Comparison of ENCODE assay signal across 8 cellular contexts in genomic region chr1:43650306-43650941, GRCh38. TPM values are rescaled to one million over a fixed set of nuclear protein-coding genes. Genes with fewer than 3 reads are reported as not detected.
A peak's percentile ranks its signal among the peaks of the same experiment; 100 is the strongest.
DNase-seq lines count a peak whose midpoint lies in the region; ATAC-seq and TF ChIP-seq lines count a peak whose summit lies in the region.

No MANE protein-coding gene starts in this region.

- H4K20me1 ChIP-seq in Loucy (ENCODE audit: insufficient read depth, low read length, poor library complexity, severe bottlenecking) (peaks cover 43% of the 10 kb centered on the region), neural progenitor cell (ENCODE audit: low read depth) (peaks cover 45% of the 10 kb centered on the region)

- H3K4me1 Mint-ChIP-seq in neural progenitor cell, result peaks cover 24% of the 10 kb centered on the region

- H3K27ac ChIP-seq in RWPE2 (ENCODE audit: poor library complexity, severe bottlenecking), result peak overlapping the region; percentile 88
- H3K27ac ChIP-seq in neural progenitor cell, result peak overlapping the region; percentile 66

- peak overlapping the region; percentile 100 for H3K4me3 Mint-ChIP-seq in neural progenitor cell

- H2AFZ ChIP-seq in Loucy (ENCODE audit: low read length) (peak overlapping the region; percentile 85), neural progenitor cell (replicated peaks) (peak overlapping the region; percentile 80)

- peaks cover 10% of the 10 kb centered on the region for H3K36me3 Mint-ChIP-seq in neural progenitor cell

- H3K27me3 ChIP-seq in H7 (ENCODE audit: control insufficient read depth, insufficient read depth, low read length) (no peaks in the 10 kb centered on the region; the same call in 1 of the 2 replicates), Loucy (ENCODE audit: insufficient read depth, low read length, poor library complexity, severe bottlenecking) (no peaks in the 10 kb centered on the region), RWPE2 (ENCODE audit: insufficient read depth, poor library complexity, severe bottlenecking) (no peaks in the 10 kb centered on the region), neural progenitor cell (no peaks in the 10 kb centered on the region)

- peak overlapping the region; percentile 94 for H3K4me2 ChIP-seq in Loucy (ENCODE audit: low read depth, low read length, poor library complexity, severe bottlenecking)
- H3K4me2 ChIP-seq in neural progenitor cell, result peak overlapping the region; percentile 78

- no peaks in the 10 kb centered on the region for H3K9me2 ChIP-seq in Loucy (replicated peaks; ENCODE audit: low read depth, low read length)

- peak; percentile 100 for DNase-seq in ELR (ENCODE audit: low read depth)
- peak; percentile 99 for DNase-seq in H7
- DNase-seq in RWPE2 (ENCODE audit: low spot score), result peak; percentile 97
- peak; percentile 90 for DNase-seq in activated gamma-delta T cell treated with Interleukin-2 at 50 U/mL for 16 hours
- peak; percentile 94 for DNase-seq in foreskin melanocyte
- peak; percentile 98 for DNase-seq in neural progenitor cell (ENCODE audit: low spot score)
- peak; percentile 97 for DNase-seq in stromal cell of bone marrow (ENCODE audit: low read depth)

- H3F3A ChIP-seq in Loucy (ENCODE audit: low read depth) (peaks cover 12% of the 10 kb centered on the region), neural progenitor cell (ENCODE audit: low read depth) (peaks cover 10% of the 10 kb centered on the region)

- H3K27me3 Mint-ChIP-seq in neural progenitor cell (ENCODE audit: insufficient read depth, low read depth), result peaks cover 5% of the 10 kb centered on the region

- H3K9me3 ChIP-seq in Loucy (ENCODE audit: insufficient read depth, low read depth, low read length) (no peaks in the 10 kb centered on the region), RWPE2 (ENCODE audit: severe bottlenecking) (no peaks in the 10 kb centered on the region), neural progenitor cell (ENCODE audit: low read depth) (no peaks in the 10 kb centered on the region)

- H3K36me3 ChIP-seq in H7 (replicated peaks; ENCODE audit: control insufficient read depth, insufficient read depth, low read length) (peaks cover 16% of the 10 kb centered on the region), Loucy (ENCODE audit: insufficient read depth, low read length) (peaks cover 10% of the 10 kb centered on the region; the same call in 1 of the 2 replicates), RWPE2 (ENCODE audit: low read depth) (peaks cover 31% of the 10 kb centered on the region), neural progenitor cell (peaks cover 9% of the 10 kb centered on the region)

- H3K4me1 ChIP-seq in Loucy (ENCODE audit: insufficient read depth, low read length, poor library complexity, severe bottlenecking) (peaks cover 39% of the 10 kb centered on the region), RWPE2 (ENCODE audit: insufficient read depth, poor library complexity, severe bottlenecking) (peaks cover 13% of the 10 kb centered on the region), neural progenitor cell (peaks cover 15% of the 10 kb centered on the region)

- peak overlapping the region; percentile 87 for H3K9ac ChIP-seq in Loucy (ENCODE audit: low read depth, low read length, poor library complexity, severe bottlenecking)
- peak overlapping the region; percentile 72 for H3K9ac ChIP-seq in neural progenitor cell

- H3K79me2 ChIP-seq in Loucy (ENCODE audit: insufficient read depth, low read length) (peaks cover 51% of the 10 kb centered on the region), neural progenitor cell (ENCODE audit: low read depth) (peaks cover 51% of the 10 kb centered on the region)

- H3K9me3 Mint-ChIP-seq in neural progenitor cell, result no peaks in the 10 kb centered on the region

- H3K4me3 ChIP-seq in H7 (ENCODE audit: insufficient read depth, low read depth, low read length), result peak overlapping the region; percentile 97
- H3K4me3 ChIP-seq in Loucy (ENCODE audit: low read length, poor library complexity, severe bottlenecking), result peak overlapping the region; percentile 87
- H3K4me3 ChIP-seq in RWPE2 (ENCODE audit: severe bottlenecking), result peak overlapping the region; percentile 60
- H3K4me3 ChIP-seq in neural progenitor cell, result peak overlapping the region; percentile 67

- ATAC-seq in RWPE2 (ENCODE audit: low read depth), result peak; percentile 69

- no peak for TF ChIP-seq CTCF in Loucy (conservative IDR thresholded peaks at IDR 0.05; ENCODE audit: low read length)
- TF ChIP-seq CTCF in RWPE2 (IDR thresholded peaks at IDR 0.05; ENCODE audit: poor library complexity, severe bottlenecking), result no peak
- no peak for TF ChIP-seq CTCF in neural progenitor cell (IDR thresholded peaks at IDR 0.05)

- peak overlapping the region; percentile 100 for H3K27ac Mint-ChIP-seq in neural progenitor cell

RNA-seq across cellular contexts. Expression of gene KDM4A, which starts 0.5 kb away (rescaled TPM):
- 34.7 and 41.8 TPM in 2 replicates for total RNA-seq in H7 (2014; rRNA removed; shearing (Covaris generic))
- total RNA-seq in neural progenitor cell (ENCODE audit: low replicate concordance), result 58.6 and 64.7 TPM in 2 replicates

RNA-seq across cellular contexts. Expression of gene ST3GAL3, which starts 56.9 kb away (rescaled TPM):
- total RNA-seq in H7 (2014; rRNA removed; shearing (Covaris generic)), result 18.8 and 19.8 TPM in 2 replicates
- 13.6 and 29.7 TPM in 2 replicates for total RNA-seq in neural progenitor cell (ENCODE audit: low replicate concordance)

Comparison
In these comparisons a context has a peak if more than half of its experiments do, and no peak if none do; other contexts are left out.
1. Peak in every context shown above with its lines: DNase-seq, ATAC-seq, H3K4me3 ChIP-seq and H3K27ac ChIP-seq.